Comparison of ENCODE assay signal across 8 cellular contexts in the genomic region with DNA sequence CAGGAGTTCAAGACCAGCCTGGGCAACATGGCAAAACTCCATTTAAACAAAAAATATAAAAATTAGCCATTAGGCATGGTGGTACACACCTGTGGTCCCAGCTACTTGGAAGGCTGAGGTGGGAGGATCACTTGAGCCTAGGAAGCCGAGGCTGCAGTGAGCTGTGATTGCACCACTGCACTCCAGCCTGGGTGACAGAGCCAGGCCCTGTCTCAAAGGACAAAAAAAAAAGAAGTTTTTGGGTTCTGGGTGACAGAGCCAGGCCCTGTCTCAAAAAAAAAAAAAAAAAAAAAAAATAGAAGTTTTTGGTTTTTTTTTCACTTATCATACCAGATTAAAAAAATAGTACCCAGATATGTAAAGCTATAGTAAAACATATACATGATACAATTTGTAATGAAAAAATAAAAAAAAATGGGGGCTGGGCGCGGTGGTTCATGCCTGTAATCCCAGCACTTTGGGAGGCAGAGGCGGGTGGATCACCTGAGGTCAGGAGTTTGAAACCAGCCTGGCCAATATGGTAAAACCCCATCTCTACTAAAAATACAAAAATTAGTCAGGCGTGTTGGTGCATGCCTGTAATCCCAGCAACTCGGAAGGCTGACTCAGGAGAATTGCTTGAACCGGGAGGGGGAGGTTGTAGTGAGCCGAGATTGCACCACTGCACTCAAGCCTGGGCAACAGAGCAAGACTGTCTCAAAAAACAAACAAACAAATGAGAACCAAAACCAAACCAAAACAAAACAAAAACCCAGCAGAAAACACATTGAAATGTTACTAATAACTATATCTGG. TPM values are rescaled to one million over a fixed set of nuclear protein-coding genes. Genes with fewer than 3 reads are reported as not detected.
DNase-seq lines count a peak whose midpoint lies in the region; ATAC-seq and TF ChIP-seq lines count a peak whose summit lies in the region.
"Not testable (repeated sequence)": the region's sequence is repeated elsewhere in the genome, so short reads cannot be mapped to it uniquely, and the experiment has no call there.

No MANE protein-coding gene starts in this region.

- TF ChIP-seq POLR2A in vagina (IDR thresholded peaks at IDR 0.05), result not testable (repeated sequence)

- TF ChIP-seq RAD21 in liver (IDR thresholded peaks at IDR 0.05), result not testable (repeated sequence)

- H3K27ac Mint-ChIP-seq in brain, result peak overlapping the region in 3 of 5 experiments; percentile 55 to 79 (median 64)

- H3K36me3 ChIP-seq in MM.1S (replicated peaks; ENCODE audit: insufficient read depth, low read length); PC-3 (ENCODE audit: low read depth, low read length); liver (ENCODE audit: control insufficient read depth in 4 of 4, insufficient read depth in 3 of 4, low read depth in 1 of 4, low read length in 3 of 4); vagina: not testable (repeated sequence)

- H3K9me2 ChIP-seq in MM.1S (replicated peaks; ENCODE audit: insufficient read depth, low read length); PC-3 (replicated peaks; ENCODE audit: low read length): not testable (repeated sequence)

- TF ChIP-seq CTCF in MM.1S (IDR thresholded peaks at IDR 0.05; ENCODE audit: low read length); PC-3 (conservative IDR thresholded peaks at IDR 0.05; ENCODE audit: low read depth, low read length); brain (conservative IDR thresholded peaks at IDR 0.05); fibroblast of mammary gland (conservative IDR thresholded peaks at IDR 0.05; ENCODE audit: control insufficient read depth, insufficient read depth, low read depth, low read length); liver (IDR thresholded peaks at IDR 0.05; ENCODE audit: low read depth, low read length, missing input control); vagina (IDR thresholded peaks at IDR 0.05): not testable (repeated sequence)

- BruUV-seq in PC-3 (replicated peaks; lab: Mats Ljungman, UMichigan), result not testable (repeated sequence)

- H4K20me1 ChIP-seq in MM.1S (ENCODE audit: insufficient read depth, low read length); PC-3 (ENCODE audit: low read length): not testable (repeated sequence)

- H3K9me3 ChIP-seq in MM.1S (replicated peaks; ENCODE audit: insufficient read depth, low read length); PC-3 (ENCODE audit: low read length); liver (ENCODE audit: control insufficient read depth in 4 of 4, low read length in 3 of 4); vagina: not testable (repeated sequence)

- not testable (repeated sequence) for H3K4me3 Mint-ChIP-seq in brain

- WGBS in liver, result 33% methylated on average over 8 of the region's 8 CpGs

- H3K79me2 ChIP-seq in MM.1S (ENCODE audit: low read length); PC-3 (ENCODE audit: low read length): not testable (repeated sequence)

- not testable (repeated sequence) for H3K9me3 Mint-ChIP-seq in brain

- H2AFZ ChIP-seq in MM.1S (ENCODE audit: low read length); PC-3 (ENCODE audit: low read length): not testable (repeated sequence)

- peak overlapping the region; percentile 20; the same call in 1 of the 2 replicates for H3K9ac ChIP-seq in MM.1S (ENCODE audit: low read length)
- not testable (repeated sequence) for H3K9ac ChIP-seq in PC-3 (ENCODE audit: low read length); liver (ENCODE audit: low read depth in 1 of 2, low read length in 2 of 2)

- H3K4me3 ChIP-seq in MM.1S (ENCODE audit: low read length); PC-3 (ENCODE audit: low read length); fibroblast of mammary gland (ENCODE audit: control insufficient read depth, low read depth, low read length); liver (ENCODE audit: low read depth in 1 of 3, low read length in 3 of 3); vagina: not testable (repeated sequence)

- CTCF ChIA-PET in PC-3 (lab: Charles Lee), result not testable (repeated sequence)

- not testable (repeated sequence) for H3K36me3 Mint-ChIP-seq in brain

- ATAC-seq in PC-3, result peak; percentile 43

- H3K4me1 ChIP-seq in MM.1S (ENCODE audit: low read length) (peaks cover 12% of the 10 kb centered on the region), liver (ENCODE audit: control insufficient read depth in 4 of 4, insufficient read depth in 4 of 4, low read length in 3 of 4) (peaks cover 0 to 16% (median 7%) of the 10 kb centered on the region in 4 donors)
- H3K4me1 ChIP-seq in PC-3 (ENCODE audit: insufficient read depth, low read length); vagina: not testable (repeated sequence)

- DNase-seq in EH (ENCODE audit: low read depth) (peak; percentile 74), MM.1S (peak; percentile 67), PC-3 (peak; percentile 25), fibroblast of mammary gland (ENCODE audit: low read depth) (peak; percentile 78), renal cortical epithelial cell (ENCODE audit: low read depth) (peak; percentile 78)
- DNase-seq in vagina (ENCODE audit: extremely low spot score in 2 of 2), result not testable (repeated sequence)

- intact Hi-C loops in PC-3 (cut with micrococcal nuclease); vagina (cut with DNase I): not testable (repeated sequence)

- H3K27me3 ChIP-seq in MM.1S (replicated peaks; ENCODE audit: insufficient read depth, low read length); PC-3 (ENCODE audit: low read length); liver (ENCODE audit: control insufficient read depth in 4 of 4, insufficient read depth in 4 of 4, low read length in 3 of 4); vagina: not testable (repeated sequence)

- H3K27me3 Mint-ChIP-seq in brain, result not testable (repeated sequence)

- POLR2A ChIA-PET in PC-3 (lab: Charles Lee; ENCODE audit: unreplicated experiment), result not testable (repeated sequence)

- H3K4me2 ChIP-seq in MM.1S (ENCODE audit: low read depth, low read length), result peak overlapping the region; percentile 29; the same call in 1 of the 2 replicates
- peak overlapping the region; percentile 26; the same call in 1 of the 2 replicates for H3K4me2 ChIP-seq in PC-3 (ENCODE audit: low read length)

- H3F3A ChIP-seq in MM.1S (ENCODE audit: insufficient read depth, low read length), result peaks cover 11% of the 10 kb centered on the region; the same call in 1 of the 2 replicates
- not testable (repeated sequence) for H3F3A ChIP-seq in PC-3 (ENCODE audit: low read length, unreplicated experiment)

- H3K4me1 Mint-ChIP-seq in brain, result not testable (repeated sequence)

- peak overlapping the region; percentile 58; the same call in 1 of the 2 replicates for H3K27ac ChIP-seq in MM.1S (ENCODE audit: low read length)
- not testable (repeated sequence) for H3K27ac ChIP-seq in PC-3 (ENCODE audit: low read length)
- H3K27ac ChIP-seq in liver (ENCODE audit: low read depth in 1 of 2, low read length in 2 of 2), result peak overlapping the region; percentile 81 to 93
- H3K27ac ChIP-seq in vagina, result peak overlapping the region; percentile 53

TF ChIP-seq in liver, 16 proteins besides CTCF, POLR2A, EP300 and RAD21:
- TF ChIP-seq JUND (IDR thresholded peaks at IDR 0.05) (peak in 1 of 2 donors; percentile 43), RXRA (IDR thresholded peaks at IDR 0.05) (peak; percentile 43 to 47), HNF4A (conservative IDR thresholded peaks at IDR 0.05) (peak; percentile 10 to 50)

RNA-seq across cellular contexts. Expression of a gene that starts 35.3 kb away (rescaled TPM):
- total RNA-seq in PC-3 (2014; rRNA removed) (269 and 364 TPM in 2 replicates), liver (100 to 1,000 TPM; 184 to 229 TPM), renal cortical epithelial cell (84.0 and 103 TPM in 2 replicates), vagina (127 TPM)
- polyA plus RNA-seq in brain (ENCODE audit: insufficient read depth, low read depth, low replicate concordance) (170 TPM), liver (10 to 100 TPM; 53.1 to 75.3 TPM)
